Comparison of ENCODE assay signal across 23 cellular contexts in the genomic region with DNA sequence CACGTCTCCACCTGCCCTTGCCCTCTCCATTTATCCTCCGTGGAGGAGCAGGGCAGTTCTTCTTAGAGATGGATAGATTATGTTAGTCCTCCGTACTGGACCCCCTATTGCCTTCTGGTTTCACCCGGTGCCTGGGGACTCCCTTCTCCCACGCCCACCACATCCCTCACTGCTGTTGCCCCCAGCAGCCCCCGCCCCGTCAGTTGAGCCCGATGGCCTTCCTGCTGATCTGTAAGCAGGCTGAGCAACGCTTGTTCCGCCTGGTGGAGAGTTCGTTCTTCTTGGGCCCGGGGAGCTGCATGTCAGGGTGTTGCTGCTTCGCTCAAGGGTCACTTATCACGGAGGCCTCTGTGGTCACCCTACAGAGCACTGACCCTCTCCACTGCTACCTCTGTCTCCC. TPM values are rescaled to one million over a fixed set of nuclear protein-coding genes. Genes with fewer than 3 reads are reported as not detected.
A peak's percentile ranks its signal among the peaks of the same experiment; 100 is the strongest.
DNase-seq lines count a peak whose midpoint lies in the region; ATAC-seq, FAIRE-seq and TF ChIP-seq lines count a peak whose summit lies in the region.
"Had no signal": no experiment of that assay in that cellular context is flagged by ENCODE, and none has a peak within 500 bp of the region (broad histone marks: within the 10 kb centered on the region; RNA-seq: fewer than 3 reads in every experiment).

No MANE protein-coding gene starts in this region.

- no peak for FAIRE-seq in kidney (lab: Jason Lieb, UNC)
- FAIRE-seq: A204.1, G401.6, GM12892 had no signal

- H2BK12ac ChIP-seq in neuronal stem cell (ENCODE audit: low read length) = no peak overlapping the region

- H3K36me3 ChIP-seq in kidney (ENCODE audit: control insufficient read depth in 1 of 2, insufficient read depth in 2 of 2, low read length in 2 of 2) (no peaks in the 10 kb centered on the region), neuronal stem cell (replicated peaks in 1 of 2; ENCODE audit: control insufficient read depth in 2 of 2, insufficient read depth in 2 of 2, low read length in 2 of 2) (peaks cover 31 to 50% of the 10 kb centered on the region in 2 donors)
- H3K36me3 ChIP-seq: BLaER1 had no signal

- intact Hi-C loops in Right ventricle myocardium inferior (cut with DNase I) = no loop called here
- intact Hi-C loops in left cardiac atrium (cut with DNase I) = no loop called here
- intact Hi-C loops in kidney (cut with DNase I) = no loop called here

- no peak overlapping the region for H2AFZ ChIP-seq in neuronal stem cell (ENCODE audit: low read length)
- H2AFZ ChIP-seq: GM23248 had no signal

- H3K23ac ChIP-seq in neuronal stem cell (ENCODE audit: low read depth, low read length, poor library complexity) = peak overlapping the region; percentile 6

- H3K9me3 ChIP-seq in kidney (ENCODE audit: control insufficient read depth in 1 of 2, low read length in 2 of 2) (no peaks in the 10 kb centered on the region), neuronal stem cell (replicated peaks in 1 of 2; ENCODE audit: control insufficient read depth in 2 of 2, insufficient read depth in 1 of 2, low read depth in 1 of 2, low read length in 2 of 2) (no peaks in the 10 kb centered on the region)
- H3K9me3 ChIP-seq: BLaER1, Caco-2 had no signal

- TF ChIP-seq CTCF in kidney (IDR thresholded peaks at IDR 0.05; ENCODE audit: borderline replicate concordance, extremely low read depth, insufficient read depth) = no peak

- H3K27me3 ChIP-seq in neuronal stem cell (ENCODE audit: control insufficient read depth in 3 of 3, insufficient read depth in 3 of 3, low read depth in 1 of 3, low read length in 3 of 3) = no peaks in the 10 kb centered on the region

- no peak overlapping the region for H3K14ac ChIP-seq in neuronal stem cell (ENCODE audit: low read length)

- ATAC-seq in Right ventricle myocardium inferior = no peak
- ATAC-seq in left cardiac atrium = no peak
- no peak for ATAC-seq in GM21381 (IDR thresholded peaks at IDR 0.05; ENCODE audit: unreplicated experiment)
- ATAC-seq: CD8-positive, alpha-beta T cell; HCT116 had no signal

- H2BK15ac ChIP-seq in neuronal stem cell (ENCODE audit: low read length) = no peak overlapping the region

- H3K4me1 ChIP-seq in kidney (ENCODE audit: control insufficient read depth in 1 of 2, insufficient read depth in 1 of 2, low read depth in 1 of 2, low read length in 2 of 2) (no peaks in the 10 kb centered on the region), neuronal stem cell (ENCODE audit: control insufficient read depth in 2 of 2, insufficient read depth in 1 of 2, low read depth in 1 of 2, low read length in 2 of 2) (no peaks in the 10 kb centered on the region)
- H3K4me1 ChIP-seq: Caco-2 had no signal

- H2BK120ac ChIP-seq in neuronal stem cell (ENCODE audit: low read depth, low read length) = no peak overlapping the region

- H4K91ac ChIP-seq in neuronal stem cell (ENCODE audit: low read depth, low read length, poor library complexity) = no peak overlapping the region

- H3K27ac ChIP-seq in kidney (ENCODE audit: low read depth in 2 of 2, low read length in 2 of 2) (no peak overlapping the region), neuronal stem cell (replicated peaks; ENCODE audit: low read length) (no peak overlapping the region)
- H3K27ac ChIP-seq: 22Rv1, BLaER1, C4-2B, GM23248 had no signal

- no peak overlapping the region for H2AK5ac ChIP-seq in neuronal stem cell (ENCODE audit: low read depth, low read length)

- H3K79me1 ChIP-seq in neuronal stem cell (ENCODE audit: low read depth, low read length) = no peaks in the 10 kb centered on the region

- H3K4me3 ChIP-seq in kidney (ENCODE audit: low read length in 2 of 2) = no peak overlapping the region
- no peak overlapping the region for H3K4me3 ChIP-seq in neuronal stem cell (ENCODE audit: low read length in 2 of 2)
- H3K4me3 ChIP-seq: BLaER1, GM23248 had no signal

- no CpG with 5 or more reads among the region's 14 CpGs for WGBS in neuronal stem cell (ENCODE audit: extremely low coverage in 2 of 2, insufficient read length in 2 of 2, insufficient replicate concordance in 1 of 2), 2 donors

- H3K4me2 ChIP-seq in neuronal stem cell (ENCODE audit: insufficient read depth, low read length, poor library complexity, severe bottlenecking) = no peak overlapping the region
- H3K4me2 ChIP-seq: BLaER1 had no signal

- no peak overlapping the region for H3K4ac ChIP-seq in neuronal stem cell (ENCODE audit: low read length)

- no peak overlapping the region for H4K8ac ChIP-seq in neuronal stem cell (ENCODE audit: low read depth, low read length)

- H3K9ac ChIP-seq in kidney (ENCODE audit: low read length in 2 of 2) (no peak overlapping the region), neuronal stem cell (ENCODE audit: low read depth, low read length, poor library complexity) (no peak overlapping the region)
- H3K9ac ChIP-seq: BLaER1, GM23248 had no signal

- no peak overlapping the region for H2BK5ac ChIP-seq in neuronal stem cell (ENCODE audit: low read length)

- H3K18ac ChIP-seq in neuronal stem cell (ENCODE audit: low read length) = no peak overlapping the region

- DNase-seq in Right ventricle myocardium inferior (ENCODE audit: missing footprints) = peak; percentile 42
- no peak for DNase-seq in left cardiac atrium
- peak; percentile 64 for DNase-seq in kidney
- no peak for DNase-seq in neuronal stem cell (ENCODE audit: low spot score)
- DNase-seq in foreskin melanocyte = no peak
- no peak for DNase-seq in HUDEP-2 (lab: John Stamatoyannopoulos, UW; ENCODE audit: unreplicated experiment in 76 of 76)
- DNase-seq: Caco-2; CD4-positive, CD25-positive, alpha-beta regulatory T cell; CD8-positive, alpha-beta T cell; DMS153; DND-41; GM23248; H9 had no signal

RNA-seq across cellular contexts. Expression of gene B3GAT1, which starts 34.2 kb away (rescaled TPM):
- total RNA-seq in Right ventricle myocardium inferior (0.16 TPM), left cardiac atrium (under 1 TPM; 0.08 to 0.35 TPM), kidney (3.7 TPM)
- 0.82 TPM for polyA plus RNA-seq in kidney (ENCODE audit: insufficient read depth, low read depth, low replicate concordance)
- polyA plus RNA-seq in neuronal stem cell (2013, experiment 1 of 2) = 27.4 TPM
- 27.2 TPM for polyA plus RNA-seq in neuronal stem cell (2013, experiment 2 of 2)
- total RNA-seq: B cell, GM23248 had no signal
- polyA plus RNA-seq: AG04450; CD4-positive, CD25-positive, alpha-beta regulatory T cell; GM23248 had no signal

RNA-seq across cellular contexts. Expression of gene GLB1L2, which starts 46.1 kb away (rescaled TPM):
- 0.32 TPM for total RNA-seq in Right ventricle myocardium inferior
- under 1 TPM; 0.65 to 0.91 TPM for total RNA-seq in left cardiac atrium
- total RNA-seq in kidney = 10.0 TPM
- 26.1 TPM for polyA plus RNA-seq in kidney (ENCODE audit: insufficient read depth, low read depth, low replicate concordance)
- polyA plus RNA-seq in neuronal stem cell (2013, experiment 1 of 2) = 7.7 TPM
- 7.7 TPM for polyA plus RNA-seq in neuronal stem cell (2013, experiment 2 of 2)
- total RNA-seq: GM23248 had no signal

Comparison
In these comparisons a context has a peak if more than half of its experiments do, and no peak if none do; other contexts are left out.
1. DNase-seq: peak in Right ventricle myocardium inferior (single experiment) and kidney (single experiment); none in left cardiac atrium (single experiment), neuronal stem cell (single experiment), foreskin melanocyte (single experiment) and HUDEP-2 (0 of 76).